Comparison of ENCODE assay signal across 14 cellular contexts in the genomic region with DNA sequence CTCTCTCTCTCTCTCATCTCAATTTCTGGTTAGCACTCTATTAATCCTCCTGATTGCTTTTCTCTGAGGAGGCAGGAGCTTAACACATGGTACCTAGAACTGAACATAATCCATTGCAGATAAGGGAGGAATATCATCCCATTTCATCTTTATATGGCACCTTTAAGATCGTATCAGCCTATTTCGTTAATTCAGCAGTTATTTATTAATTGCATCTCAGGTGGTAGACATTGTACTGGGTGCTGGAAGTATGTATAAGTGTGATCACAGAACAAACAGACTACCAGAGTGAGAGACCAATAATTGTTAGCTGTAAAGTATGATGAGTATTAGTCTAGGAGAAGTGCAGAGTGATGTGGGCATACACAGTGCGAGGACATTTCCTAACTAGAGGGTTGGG. TPM values are rescaled to one million over a fixed set of nuclear protein-coding genes. Genes with fewer than 3 reads are reported as not detected.
DNase-seq lines count a peak whose midpoint lies in the region; TF ChIP-seq lines count a peak whose summit lies in the region.
"Had no signal": no experiment of that assay in that cellular context is flagged by ENCODE, and none has a peak within 500 bp of the region (broad histone marks: within the 10 kb centered on the region; RNA-seq: fewer than 3 reads in every experiment).

No MANE protein-coding gene starts in this region.

- TF ChIP-seq CTCF in HEK293 (tag by site-specific recombination; IDR thresholded peaks at IDR 0.05) (no peak), ascending aorta (IDR thresholded peaks at IDR 0.05) (no peak), glutamatergic neuron (IDR thresholded peaks at IDR 0.05; ENCODE audit: partially characterized antibody, unreplicated experiment) (no peak), MCF 10A (IDR thresholded peaks at IDR 0.05; ENCODE audit: unreplicated experiment) (no peak), esophagus squamous epithelium (IDR thresholded peaks at IDR 0.05) (no peak), vagina (IDR thresholded peaks at IDR 0.05) (no peak)

- POLR2A ChIA-PET in HEK293 (lab: Yijun Ruan, JAX), result no interaction called here
- POLR2A ChIA-PET in MCF 10A (lab: Yijun Ruan, JAX), result interaction anchor here (0.6 kb wide), 3 partner anchors 10 to 73 kb away, joined by 3 to 4 read pairs (median 4); no protein-coding TSS in a partner anchor

- DNase-seq in ascending aorta (ENCODE audit: low spot score in 2 of 2) (no peak), glutamatergic neuron (no peak), MCF 10A (ENCODE audit: unreplicated experiment) (no peak), RKO (ENCODE audit: low spot score) (no peak), esophagus squamous epithelium (lab: John Stamatoyannopoulos, UW) (no peak), vagina (ENCODE audit: extremely low spot score in 2 of 2) (no peak)
- DNase-seq: CD8-positive, alpha-beta T cell; NCI-H1092; NCI-H2227 treated with DMSO at 0.1 percent for 48 hours; NCI-H524 treated with DMSO at 0.1 percent for 48 hours; NK-92 treated with Interleukin-12 subunit alpha and Interleukin-12 subunit beta, amount 100 ng/mL, for 24 hours had no signal

- H3K27ac ChIP-seq in HEK293 (ENCODE audit: extremely low read depth, low read depth, low read length) (no peak overlapping the region), ascending aorta (peak overlapping the region; percentile 30 to 52), esophagus squamous epithelium (peak overlapping the region in 1 of 4 donors; percentile 21), vagina (no peak overlapping the region)
- H3K27ac ChIP-seq: SK-N-MC had no signal

- H3K9me3 ChIP-seq in HEK293 (ENCODE audit: control insufficient read depth, insufficient read depth, low read depth, low read length) (no peaks in the 10 kb centered on the region), ascending aorta (no peaks in the 10 kb centered on the region), skeletal muscle satellite cell (replicated peaks; ENCODE audit: low read length) (no peaks in the 10 kb centered on the region), esophagus squamous epithelium (no peaks in the 10 kb centered on the region), vagina (no peaks in the 10 kb centered on the region)

- H3K9ac ChIP-seq in skeletal muscle satellite cell (ENCODE audit: low read depth, low read length), result peak overlapping the region; percentile 20

- H3K27me3 Mint-ChIP-seq in glutamatergic neuron (ENCODE audit: unreplicated experiment), result peaks cover 6% of the 10 kb centered on the region
- H3K27me3 Mint-ChIP-seq in MCF 10A (ENCODE audit: insufficient read depth, unreplicated experiment), result no peaks in the 10 kb centered on the region

- H3K4me3 ChIP-seq in HEK293 (ENCODE audit: low read depth, low read length) (no peak overlapping the region), ascending aorta (no peak overlapping the region), skeletal muscle satellite cell (ENCODE audit: low read length) (no peak overlapping the region), esophagus squamous epithelium (no peak overlapping the region), vagina (no peak overlapping the region)
- H3K4me3 ChIP-seq: SK-N-MC had no signal

- H3K4me1 ChIP-seq in HEK293 (ENCODE audit: control insufficient read depth, insufficient read depth, low read length), result peaks cover 12% of the 10 kb centered on the region
- peaks cover 0 to 21% of the 10 kb centered on the region in 2 donors for H3K4me1 ChIP-seq in ascending aorta
- H3K4me1 ChIP-seq in skeletal muscle satellite cell (ENCODE audit: control insufficient read depth, insufficient read depth, low read length), result peaks cover 70% of the 10 kb centered on the region
- peaks cover 0 to 56% (median 17%) of the 10 kb centered on the region in 3 donors for H3K4me1 ChIP-seq in esophagus squamous epithelium
- H3K4me1 ChIP-seq in vagina, result peaks cover 13% of the 10 kb centered on the region

- H3K4me2 ChIP-seq in skeletal muscle satellite cell (ENCODE audit: low read length), result no peak overlapping the region

- intact Hi-C loops in ascending aorta (cut with DNase I) (no loop called here), MCF 10A (cut with micrococcal nuclease) (no loop called here), esophagus squamous epithelium (cut with DNase I) (no loop called here), vagina (cut with DNase I) (no loop called here)

- TF ChIP-seq POLR2A in esophagus squamous epithelium (IDR thresholded peaks at IDR 0.05) (no peak), vagina (IDR thresholded peaks at IDR 0.05) (no peak)

- H3K27me3 ChIP-seq in ascending aorta (no peaks in the 10 kb centered on the region), skeletal muscle satellite cell (ENCODE audit: control insufficient read depth, insufficient read depth, low read length) (no peaks in the 10 kb centered on the region), esophagus squamous epithelium (no peaks in the 10 kb centered on the region), vagina (no peaks in the 10 kb centered on the region)

- H3K36me3 ChIP-seq in HEK293 (ENCODE audit: control insufficient read depth in 2 of 2, insufficient read depth in 1 of 2, low read length in 2 of 2) (no peaks in the 10 kb centered on the region), ascending aorta (no peaks in the 10 kb centered on the region), skeletal muscle satellite cell (ENCODE audit: insufficient read depth, low read length) (no peaks in the 10 kb centered on the region), esophagus squamous epithelium (no peaks in the 10 kb centered on the region), vagina (no peaks in the 10 kb centered on the region)

- CTCF ChIA-PET in HEK293 (lab: Yijun Ruan, JAX) (no interaction called here), MCF 10A (lab: Yijun Ruan, JAX) (no interaction called here)

- BruUV-seq in MCF 10A (replicated peaks; lab: Mats Ljungman, UMichigan), result no TSS peak

- no peaks in the 10 kb centered on the region for H3K36me3 Mint-ChIP-seq in glutamatergic neuron (ENCODE audit: unreplicated experiment)
- H3K36me3 Mint-ChIP-seq in MCF 10A (ENCODE audit: insufficient read depth, unreplicated experiment), result no peaks in the 10 kb centered on the region
- H3K36me3 Mint-ChIP-seq: CD8-positive, alpha-beta T cell had no signal

- peak overlapping the region; percentile 5 for H3K27ac Mint-ChIP-seq in glutamatergic neuron (ENCODE audit: unreplicated experiment)
- H3K27ac Mint-ChIP-seq in MCF 10A (ENCODE audit: low read depth, unreplicated experiment), result no peak overlapping the region
- H3K27ac Mint-ChIP-seq: CD8-positive, alpha-beta T cell had no signal

- H3K4me3 Mint-ChIP-seq in glutamatergic neuron (ENCODE audit: unreplicated experiment) (peak overlapping the region; percentile 12), MCF 10A (ENCODE audit: unreplicated experiment) (no peak overlapping the region)
- H3K4me3 Mint-ChIP-seq: CD8-positive, alpha-beta T cell had no signal

- WGBS in esophagus squamous epithelium, 2 donors, result 86 to 91% methylated on average over 3 of the region's 3 CpGs

- H3K9me3 Mint-ChIP-seq in glutamatergic neuron (ENCODE audit: unreplicated experiment) (peaks cover 2% of the 10 kb centered on the region), MCF 10A (ENCODE audit: unreplicated experiment) (no peaks in the 10 kb centered on the region)
- H3K9me3 Mint-ChIP-seq: CD8-positive, alpha-beta T cell had no signal

- H3K4me1 Mint-ChIP-seq in glutamatergic neuron (ENCODE audit: low read depth, unreplicated experiment) (peaks cover 58% of the 10 kb centered on the region), MCF 10A (ENCODE audit: insufficient read depth, unreplicated experiment) (peaks cover 30% of the 10 kb centered on the region)

TF ChIP-seq in HEK293, 187 proteins besides CTCF, POLR2A, EP300 and RAD21:
- peak; percentile 51 for TF ChIP-seq ZBTB17 (tag by site-specific recombination; IDR thresholded peaks at IDR 0.05)
- no peak for TF ChIP-seq PBX3 (CRISPR knock-in tag; IDR thresholded peaks at IDR 0.05)
- TF ChIP-seq ZNF747 (tag by site-specific recombination; IDR thresholded peaks at IDR 0.05), result no peak

RNA-seq across cellular contexts. Expression of gene AKAP6, which starts 39.0 kb away (rescaled TPM):
- total RNA-seq in ascending aorta, result 21.1 TPM
- 600 TPM for total RNA-seq in glutamatergic neuron (ENCODE audit: unreplicated experiment)
- total RNA-seq in skeletal muscle satellite cell (2012; rRNA removed), result 5.9 and 12.2 TPM in 2 replicates
- 2.3 and 3.6 TPM in 2 replicates for total RNA-seq in MCF 10A (2022)
- total RNA-seq in esophagus squamous epithelium, result 10 to 100 TPM in 1 of 4 donors, 1 to 10 TPM in 3; 1.1 to 16.0 (median 6.0) TPM
- total RNA-seq in vagina, result 3.9 TPM

Comparison
In these comparisons a context has a peak if more than half of its experiments do, and no peak if none do; other contexts are left out.
1. H3K27ac ChIP-seq: peak in ascending aorta (2 of 2); none in HEK293 (single experiment) and vagina (single experiment).
2. RNA of gene AKAP6, which starts 39.0 kb away (total RNA-seq): 600 TPM in glutamatergic neuron (single experiment); 21.1 TPM in ascending aorta (single experiment), 1.1 to 16.0 TPM in esophagus squamous epithelium, 3.9 TPM in vagina (single experiment) and 2.3 to 3.6 TPM in MCF 10A; every median in the first group is over 10 times any median in the second.